Comparison of ENCODE assay signal across 8 cellular contexts in genomic region chr9:136807281-136808074, GRCh38. TPM values are rescaled to one million over a fixed set of nuclear protein-coding genes. Genes with fewer than 3 reads are reported as not detected.
A peak's percentile ranks its signal among the peaks of the same experiment; 100 is the strongest.
DNase-seq lines count a peak whose midpoint lies in the region; ATAC-seq and TF ChIP-seq lines count a peak whose summit lies in the region.

A gene with protein sequence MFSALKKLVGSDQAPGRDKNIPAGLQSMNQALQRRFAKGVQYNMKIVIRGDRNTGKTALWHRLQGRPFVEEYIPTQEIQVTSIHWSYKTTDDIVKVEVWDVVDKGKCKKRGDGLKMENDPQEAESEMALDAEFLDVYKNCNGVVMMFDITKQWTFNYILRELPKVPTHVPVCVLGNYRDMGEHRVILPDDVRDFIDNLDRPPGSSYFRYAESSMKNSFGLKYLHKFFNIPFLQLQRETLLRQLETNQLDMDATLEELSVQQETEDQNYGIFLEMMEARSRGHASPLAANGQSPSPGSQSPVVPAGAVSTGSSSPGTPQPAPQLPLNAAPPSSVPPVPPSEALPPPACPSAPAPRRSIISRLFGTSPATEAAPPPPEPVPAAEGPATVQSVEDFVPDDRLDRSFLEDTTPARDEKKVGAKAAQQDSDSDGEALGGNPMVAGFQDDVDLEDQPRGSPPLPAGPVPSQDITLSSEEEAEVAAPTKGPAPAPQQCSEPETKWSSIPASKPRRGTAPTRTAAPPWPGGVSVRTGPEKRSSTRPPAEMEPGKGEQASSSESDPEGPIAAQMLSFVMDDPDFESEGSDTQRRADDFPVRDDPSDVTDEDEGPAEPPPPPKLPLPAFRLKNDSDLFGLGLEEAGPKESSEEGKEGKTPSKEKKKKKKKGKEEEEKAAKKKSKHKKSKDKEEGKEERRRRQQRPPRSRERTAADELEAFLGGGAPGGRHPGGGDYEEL (plus strand): TSS chr9:136807948. CDS start chr9:136808197, 249 bp downstream.

- H3K36me3 ChIP-seq in neuron (ENCODE audit: insufficient read depth, low read length) (peaks cover 26% of the 10 kb centered on the region), subcutaneous abdominal adipose tissue (ENCODE audit: control insufficient read depth in 5 of 5, insufficient read depth in 5 of 5, low read length in 5 of 5) (peaks cover 0 to 15% (median 4%) of the 10 kb centered on the region in 5 donors)

- peak within 1 kb of the TSS; percentile 76 for H2AFZ ChIP-seq in neuron (ENCODE audit: low read depth, low read length)

- H3K4me1 ChIP-seq in foreskin keratinocyte (peaks cover 10% of the 10 kb centered on the region), neuron (ENCODE audit: insufficient read depth, low read length) (peaks cover 27% of the 10 kb centered on the region), subcutaneous abdominal adipose tissue (ENCODE audit: control insufficient read depth in 5 of 5, insufficient read depth in 5 of 5, low read length in 5 of 5) (peaks cover 0 to 38% (median 33%) of the 10 kb centered on the region in 5 donors)

- H3K9me3 ChIP-seq in neuron (ENCODE audit: low read length) (no peaks in the 10 kb centered on the region), subcutaneous abdominal adipose tissue (ENCODE audit: control insufficient read depth in 5 of 5, low read length in 5 of 5) (no peaks in the 10 kb centered on the region)

- peak within 1 kb of the TSS; percentile 73 for H3K27ac ChIP-seq in foreskin keratinocyte
- peak within 1 kb of the TSS; percentile 62 for H3K27ac ChIP-seq in subcutaneous abdominal adipose tissue (ENCODE audit: low read depth, low read length)

- ATAC-seq in GM21360 (IDR thresholded peaks at IDR 0.05; ENCODE audit: unreplicated experiment): peak; percentile 67
- ATAC-seq in foreskin keratinocyte: peak; percentile 66

- H3K4me3 ChIP-seq in neuron (ENCODE audit: low read length): peak within 1 kb of the TSS; percentile 97
- peak within 1 kb of the TSS; percentile 74 to 92 (median 81) for H3K4me3 ChIP-seq in subcutaneous abdominal adipose tissue (ENCODE audit: low read depth in 1 of 5, low read length in 5 of 5)

- TF ChIP-seq POLR2A in Raji (IDR thresholded peaks at IDR 0.05; ENCODE audit: insufficient read depth, low read depth, low read length): peak; percentile 95

- no peaks in the 10 kb centered on the region for H3K27me3 ChIP-seq in foreskin keratinocyte
- H3K27me3 ChIP-seq in neuron (ENCODE audit: insufficient read depth, low read length): no peaks in the 10 kb centered on the region
- H3K27me3 ChIP-seq in subcutaneous abdominal adipose tissue (ENCODE audit: control insufficient read depth in 5 of 5, insufficient read depth in 4 of 5, low read length in 5 of 5): peaks cover under 1 to 1% (median under 1%) of the 10 kb centered on the region in 5 donors

- peak within 1 kb of the TSS; percentile 22 to 87 (median 80) for H3K9ac ChIP-seq in subcutaneous abdominal adipose tissue (ENCODE audit: low read length in 5 of 5)

- DNase-seq in D341Med (ENCODE audit: low spot score) (peak; percentile 99), HUDEP-2 (lab: John Stamatoyannopoulos, UW; ENCODE audit: unreplicated experiment in 76 of 76) (peak in 65 of 76 experiments; percentile 16 to 80 (median 59)), activated gamma-delta T cell (lab: John Stamatoyannopoulos, UW) (peak; percentile 72), foreskin keratinocyte (peak in 1 of 2 donors; percentile 53)

- TF ChIP-seq CTCF in foreskin keratinocyte (conservative IDR thresholded peaks at IDR 0.05): no peak

RNA-seq across cellular contexts. Expression of the gene that starts here (rescaled TPM):
- total RNA-seq in foreskin keratinocyte: 91.8 and 98.4 TPM in 2 replicates
- polyA plus RNA-seq in foreskin keratinocyte: 84.6 and 87.2 TPM in 2 replicates
